10 cellular contexts compared by ENCODE assay signal in genomic region chrX:1483843-1484637, GRCh38. TPM values are rescaled to one million over a fixed set of nuclear protein-coding genes. Genes with fewer than 3 reads are reported as not detected.
DNase-seq lines count a peak whose midpoint lies in the region; ATAC-seq and TF ChIP-seq lines count a peak whose summit lies in the region.
"Had no signal": no experiment of that assay in that cellular context is flagged by ENCODE, and none has a peak within 500 bp of the region (broad histone marks: within the 10 kb centered on the region; RNA-seq: fewer than 3 reads in every experiment).

No MANE protein-coding gene starts in this region.

- no peak for TF ChIP-seq POLR2A in GM18505 (IDR thresholded peaks at IDR 0.05; ENCODE audit: borderline replicate concordance, extremely low read depth, insufficient read depth, insufficient read length)

- peak; percentile 54 for ATAC-seq in GM18505 (IDR thresholded peaks at IDR 0.05; ENCODE audit: unreplicated experiment)
- ATAC-seq in GM21528 (IDR thresholded peaks at IDR 0.05; ENCODE audit: low FRiP score, unreplicated experiment), result peak; percentile 57
- ATAC-seq in HG03469 (IDR thresholded peaks at IDR 0.05; ENCODE audit: unreplicated experiment), result peak; percentile 36
- no peak for ATAC-seq in left lobe of liver
- ATAC-seq: Right ventricle myocardium inferior had no signal

- in situ Hi-C loops in ACHN (cut with HindIII; ENCODE audit: low pct_ligation_motif_present, low pct_unique_long_range_greater_than_20kb, low sequenced_read_pairs), result no loop called here

- DNase-seq in left lobe of liver (ENCODE audit: low spot score) (peak; percentile 39), ACHN (no peak), NCI-H1105 (lab: John Stamatoyannopoulos, UW) (no peak), RKO (ENCODE audit: low spot score) (no peak)
- DNase-seq in stimulated activated CD4-positive, alpha-beta T cell treated with anti-CD3 and anti-CD28 coated beads, Interleukin-4, amount 100 ng/mL, for 4 hours, result no peak

RNA-seq across cellular contexts. Expression of gene ASMTL, which starts 31.3 kb away (rescaled TPM):
- 31.4 TPM for total RNA-seq in left lobe of liver

RNA-seq across cellular contexts. Expression of gene P2RY8, which starts 52.9 kb away (rescaled TPM):
- 0.48 TPM for total RNA-seq in left lobe of liver
- total RNA-seq: cardiac muscle cell had no signal
